In the genomic region with DNA sequence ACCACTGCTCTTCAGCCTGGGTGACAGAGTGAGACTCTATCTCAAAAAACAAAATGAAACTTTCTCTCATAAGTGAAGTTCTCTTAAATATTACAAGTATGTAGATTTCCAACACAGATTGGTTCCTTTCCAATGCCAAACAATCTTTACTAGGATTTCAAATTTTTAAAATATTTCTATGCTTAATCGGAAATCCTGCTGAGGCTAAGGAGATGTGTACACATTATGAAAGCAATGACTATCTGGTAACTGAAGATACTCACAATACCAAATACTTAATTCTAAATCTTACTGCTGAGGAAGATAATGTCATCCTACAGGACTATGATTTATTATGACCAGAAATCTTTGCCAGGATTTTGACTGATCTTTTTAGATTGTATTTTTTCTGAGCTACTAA, we compare ENCODE assay signal across 1 cellular context.
TF ChIP-seq lines count a peak whose summit lies in the region.

No MANE protein-coding gene starts in this region.

TF ChIP-seq in WTC11, 78 proteins besides CTCF, POLR2A, EP300 and RAD21 (continued from another document):
- TF ChIP-seq, protein P1, sequence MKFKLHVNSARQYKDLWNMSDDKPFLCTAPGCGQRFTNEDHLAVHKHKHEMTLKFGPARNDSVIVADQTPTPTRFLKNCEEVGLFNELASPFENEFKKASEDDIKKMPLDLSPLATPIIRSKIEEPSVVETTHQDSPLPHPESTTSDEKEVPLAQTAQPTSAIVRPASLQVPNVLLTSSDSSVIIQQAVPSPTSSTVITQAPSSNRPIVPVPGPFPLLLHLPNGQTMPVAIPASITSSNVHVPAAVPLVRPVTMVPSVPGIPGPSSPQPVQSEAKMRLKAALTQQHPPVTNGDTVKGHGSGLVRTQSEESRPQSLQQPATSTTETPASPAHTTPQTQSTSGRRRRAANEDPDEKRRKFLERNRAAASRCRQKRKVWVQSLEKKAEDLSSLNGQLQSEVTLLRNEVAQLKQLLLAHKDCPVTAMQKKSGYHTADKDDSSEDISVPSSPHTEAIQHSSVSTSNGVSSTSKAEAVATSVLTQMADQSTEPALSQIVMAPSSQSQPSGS (CRISPR knock-in tag; IDR thresholded peaks at IDR 0.05; ENCODE audit: borderline replicate concordance, low read depth), result no peak
- TF ChIP-seq, protein P2, sequence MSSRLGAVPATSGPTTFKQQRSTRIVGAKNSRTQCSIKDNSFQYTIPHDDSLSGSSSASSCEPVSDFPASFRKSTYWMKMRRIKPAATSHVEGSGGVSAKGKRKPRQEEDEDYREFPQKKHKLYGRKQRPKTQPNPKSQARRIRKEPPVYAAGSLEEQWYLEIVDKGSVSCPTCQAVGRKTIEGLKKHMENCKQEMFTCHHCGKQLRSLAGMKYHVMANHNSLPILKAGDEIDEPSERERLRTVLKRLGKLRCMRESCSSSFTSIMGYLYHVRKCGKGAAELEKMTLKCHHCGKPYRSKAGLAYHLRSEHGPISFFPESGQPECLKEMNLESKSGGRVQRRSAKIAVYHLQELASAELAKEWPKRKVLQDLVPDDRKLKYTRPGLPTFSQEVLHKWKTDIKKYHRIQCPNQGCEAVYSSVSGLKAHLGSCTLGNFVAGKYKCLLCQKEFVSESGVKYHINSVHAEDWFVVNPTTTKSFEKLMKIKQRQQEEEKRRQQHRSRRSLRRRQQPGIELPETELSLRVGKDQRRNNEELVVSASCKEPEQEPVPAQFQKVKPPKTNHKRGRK (CRISPR knock-in tag; IDR thresholded peaks at IDR 0.05; ENCODE audit: borderline replicate concordance), result no peak
- TF ChIP-seq, protein P3, sequence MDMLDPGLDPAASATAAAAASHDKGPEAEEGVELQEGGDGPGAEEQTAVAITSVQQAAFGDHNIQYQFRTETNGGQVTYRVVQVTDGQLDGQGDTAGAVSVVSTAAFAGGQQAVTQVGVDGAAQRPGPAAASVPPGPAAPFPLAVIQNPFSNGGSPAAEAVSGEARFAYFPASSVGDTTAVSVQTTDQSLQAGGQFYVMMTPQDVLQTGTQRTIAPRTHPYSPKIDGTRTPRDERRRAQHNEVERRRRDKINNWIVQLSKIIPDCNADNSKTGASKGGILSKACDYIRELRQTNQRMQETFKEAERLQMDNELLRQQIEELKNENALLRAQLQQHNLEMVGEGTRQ (CRISPR knock-in tag; IDR thresholded peaks at IDR 0.05), result no peak
- TF ChIP-seq ZNF263 (CRISPR knock-in tag; IDR thresholded peaks at IDR 0.05; ENCODE audit: low read depth), result no peak
- TF ChIP-seq, protein P4, sequence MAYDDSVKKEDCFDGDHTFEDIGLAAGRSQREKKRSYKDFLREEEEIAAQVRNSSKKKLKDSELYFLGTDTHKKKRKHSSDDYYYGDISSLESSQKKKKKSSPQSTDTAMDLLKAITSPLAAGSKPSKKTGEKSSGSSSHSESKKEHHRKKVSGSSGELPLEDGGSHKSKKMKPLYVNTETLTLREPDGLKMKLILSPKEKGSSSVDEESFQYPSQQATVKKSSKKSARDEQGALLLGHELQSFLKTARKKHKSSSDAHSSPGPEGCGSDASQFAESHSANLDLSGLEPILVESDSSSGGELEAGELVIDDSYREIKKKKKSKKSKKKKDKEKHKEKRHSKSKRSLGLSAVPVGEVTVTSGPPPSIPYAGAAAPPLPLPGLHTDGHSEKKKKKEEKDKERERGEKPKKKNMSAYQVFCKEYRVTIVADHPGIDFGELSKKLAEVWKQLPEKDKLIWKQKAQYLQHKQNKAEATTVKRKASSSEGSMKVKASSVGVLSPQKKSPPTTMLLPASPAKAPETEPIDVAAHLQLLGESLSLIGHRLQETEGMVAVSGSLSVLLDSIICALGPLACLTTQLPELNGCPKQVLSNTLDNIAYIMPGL (CRISPR knock-in tag; IDR thresholded peaks at IDR 0.05), result no peak
- no peak for TF ChIP-seq IRF2 (CRISPR knock-in tag; IDR thresholded peaks at IDR 0.05; ENCODE audit: borderline replicate concordance, low read depth)
- TF ChIP-seq SMAD4 (CRISPR knock-in tag; IDR thresholded peaks at IDR 0.05), result no peak
- TF ChIP-seq, protein P5, sequence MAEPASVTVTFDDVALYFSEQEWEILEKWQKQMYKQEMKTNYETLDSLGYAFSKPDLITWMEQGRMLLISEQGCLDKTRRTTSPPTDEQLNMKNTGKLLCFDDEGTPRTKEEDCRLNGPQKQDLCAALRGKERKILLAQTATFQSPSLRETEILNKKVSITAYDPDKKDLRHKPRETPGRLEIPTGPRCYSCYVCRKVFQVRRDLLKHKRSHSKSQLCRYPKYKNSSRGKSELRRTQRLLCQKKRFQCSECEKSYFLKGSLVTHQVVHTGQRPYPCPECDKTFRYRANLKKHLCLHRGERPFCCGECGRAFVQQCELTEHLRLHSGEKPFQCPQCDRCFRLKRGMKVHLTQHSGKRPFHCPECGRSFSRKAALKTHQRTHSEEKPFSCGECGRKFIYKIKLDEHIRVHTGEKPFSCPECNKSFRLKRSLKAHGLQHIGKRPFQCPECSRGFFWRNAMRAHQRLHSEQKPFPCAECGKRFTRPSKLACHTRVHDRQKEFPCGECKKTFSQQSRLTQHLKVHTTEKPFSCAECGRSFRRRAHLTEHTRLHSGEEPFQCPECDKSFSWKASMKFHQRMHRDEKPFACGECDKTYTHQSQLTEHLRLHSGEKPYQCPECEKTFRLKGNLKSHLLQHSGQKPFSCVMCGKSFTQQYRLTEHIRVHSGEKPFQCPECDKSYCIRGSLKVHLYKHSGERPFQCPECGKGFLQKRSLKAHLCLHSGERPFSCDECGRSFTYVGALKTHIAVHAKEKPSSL (CRISPR knock-in tag; conservative IDR thresholded peaks at IDR 0.05), result no peak
- TF ChIP-seq, protein P6, sequence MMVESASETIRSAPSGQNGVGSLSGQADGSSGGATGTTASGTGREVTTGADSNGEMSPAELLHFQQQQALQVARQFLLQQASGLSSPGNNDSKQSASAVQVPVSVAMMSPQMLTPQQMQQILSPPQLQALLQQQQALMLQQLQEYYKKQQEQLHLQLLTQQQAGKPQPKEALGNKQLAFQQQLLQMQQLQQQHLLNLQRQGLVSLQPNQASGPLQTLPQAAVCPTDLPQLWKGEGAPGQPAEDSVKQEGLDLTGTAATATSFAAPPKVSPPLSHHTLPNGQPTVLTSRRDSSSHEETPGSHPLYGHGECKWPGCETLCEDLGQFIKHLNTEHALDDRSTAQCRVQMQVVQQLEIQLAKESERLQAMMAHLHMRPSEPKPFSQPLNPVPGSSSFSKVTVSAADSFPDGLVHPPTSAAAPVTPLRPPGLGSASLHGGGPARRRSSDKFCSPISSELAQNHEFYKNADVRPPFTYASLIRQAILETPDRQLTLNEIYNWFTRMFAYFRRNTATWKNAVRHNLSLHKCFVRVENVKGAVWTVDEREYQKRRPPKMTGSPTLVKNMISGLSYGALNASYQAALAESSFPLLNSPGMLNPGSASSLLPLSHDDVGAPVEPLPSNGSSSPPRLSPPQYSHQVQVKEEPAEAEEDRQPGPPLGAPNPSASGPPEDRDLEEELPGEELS (CRISPR knock-in tag; IDR thresholded peaks at IDR 0.05), result no peak
- TF ChIP-seq, protein P7, sequence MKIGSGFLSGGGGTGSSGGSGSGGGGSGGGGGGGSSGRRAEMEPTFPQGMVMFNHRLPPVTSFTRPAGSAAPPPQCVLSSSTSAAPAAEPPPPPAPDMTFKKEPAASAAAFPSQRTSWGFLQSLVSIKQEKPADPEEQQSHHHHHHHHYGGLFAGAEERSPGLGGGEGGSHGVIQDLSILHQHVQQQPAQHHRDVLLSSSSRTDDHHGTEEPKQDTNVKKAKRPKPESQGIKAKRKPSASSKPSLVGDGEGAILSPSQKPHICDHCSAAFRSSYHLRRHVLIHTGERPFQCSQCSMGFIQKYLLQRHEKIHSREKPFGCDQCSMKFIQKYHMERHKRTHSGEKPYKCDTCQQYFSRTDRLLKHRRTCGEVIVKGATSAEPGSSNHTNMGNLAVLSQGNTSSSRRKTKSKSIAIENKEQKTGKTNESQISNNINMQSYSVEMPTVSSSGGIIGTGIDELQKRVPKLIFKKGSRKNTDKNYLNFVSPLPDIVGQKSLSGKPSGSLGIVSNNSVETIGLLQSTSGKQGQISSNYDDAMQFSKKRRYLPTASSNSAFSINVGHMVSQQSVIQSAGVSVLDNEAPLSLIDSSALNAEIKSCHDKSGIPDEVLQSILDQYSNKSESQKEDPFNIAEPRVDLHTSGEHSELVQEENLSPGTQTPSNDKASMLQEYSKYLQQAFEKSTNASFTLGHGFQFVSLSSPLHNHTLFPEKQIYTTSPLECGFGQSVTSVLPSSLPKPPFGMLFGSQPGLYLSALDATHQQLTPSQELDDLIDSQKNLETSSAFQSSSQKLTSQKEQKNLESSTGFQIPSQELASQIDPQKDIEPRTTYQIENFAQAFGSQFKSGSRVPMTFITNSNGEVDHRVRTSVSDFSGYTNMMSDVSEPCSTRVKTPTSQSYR (CRISPR knock-in tag; IDR thresholded peaks at IDR 0.05), result no peak
- TF ChIP-seq SMAD3 (CRISPR knock-in tag; IDR thresholded peaks at IDR 0.05; ENCODE audit: borderline replicate concordance), result no peak
- TF ChIP-seq NR1H2 (CRISPR knock-in tag; IDR thresholded peaks at IDR 0.05), result no peak
- TF ChIP-seq ZNF416 (CRISPR knock-in tag; IDR thresholded peaks at IDR 0.05), result no peak
